ENCODE assay signal across 8 cellular contexts in the genomic region with DNA sequence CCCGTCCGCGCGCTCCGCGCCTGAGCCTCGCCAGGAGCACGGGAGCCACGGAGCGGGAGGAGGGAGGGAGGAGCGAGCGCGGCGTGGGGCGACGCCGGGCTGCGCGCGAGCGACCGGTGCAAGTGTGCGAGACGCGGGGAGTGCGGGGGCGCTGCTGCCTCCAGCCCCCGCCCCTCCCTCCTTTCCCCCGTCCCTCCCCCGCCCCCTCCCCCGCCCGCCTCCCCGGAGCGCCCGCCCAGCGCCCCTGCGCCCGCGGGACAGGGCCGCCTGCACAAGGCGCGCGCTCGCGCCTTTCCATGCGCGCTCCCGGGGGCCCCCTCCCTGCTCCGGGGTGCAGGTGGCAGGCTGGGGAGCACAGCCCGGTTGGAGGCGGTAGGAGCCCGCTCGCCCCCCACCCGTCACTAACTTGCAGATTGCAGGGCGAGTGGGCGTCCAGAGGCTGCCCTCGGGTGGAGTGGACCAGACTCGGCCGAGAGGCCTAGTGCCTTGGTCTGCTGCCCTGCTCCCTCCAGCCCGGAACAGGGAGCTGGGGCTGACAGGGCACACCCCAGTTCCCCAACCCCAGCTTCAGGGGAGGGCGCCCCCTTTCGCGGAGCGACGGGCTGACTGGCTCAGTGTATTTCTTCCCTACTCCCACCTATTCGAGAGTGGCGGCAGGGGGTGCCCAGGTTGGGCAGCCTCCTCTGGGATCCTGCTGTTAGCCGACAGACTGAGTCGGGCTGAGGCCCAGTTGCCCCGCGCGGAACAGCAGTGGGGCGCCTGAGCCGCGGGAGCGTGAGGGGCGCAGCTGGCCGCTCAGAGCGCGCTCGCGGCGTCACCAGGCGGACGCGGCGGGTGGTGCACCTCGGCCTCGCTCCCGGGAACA. TPM values are rescaled to one million over a fixed set of nuclear protein-coding genes. Genes with fewer than 3 reads are reported as not detected.
DNase-seq lines count a peak whose midpoint lies in the region; ATAC-seq, FAIRE-seq and TF ChIP-seq lines count a peak whose summit lies in the region.

A gene (minus strand): TSS at position 126 of the 865 bp plus-strand sequence. CDS start 255 bp downstream, outside the sequence.

- no peak within 1 kb of the TSS; the same call in 1 of the 2 replicates for H3K18ac ChIP-seq in H1 (ENCODE audit: extremely low read depth, low read length)

- peaks cover 2% of the 10 kb centered on the region for H3K4me1 Mint-ChIP-seq in activated CD4-positive, alpha-beta memory T cell treated with anti-CD3 and anti-CD28 coated beads for 36 hours (ENCODE audit: low read depth)
- H3K4me1 Mint-ChIP-seq in naive thymus-derived CD8-positive, alpha-beta T cell = peaks cover 8 to 22% (median 17%) of the 10 kb centered on the region in 4 donors

- no peak within 1 kb of the TSS for H2AK5ac ChIP-seq in H1 (ENCODE audit: low read depth, low read length)

- no peak within 1 kb of the TSS for H3K14ac ChIP-seq in H1 (ENCODE audit: insufficient read length)

- no peak within 1 kb of the TSS for H3K4ac ChIP-seq in H1 (replicated peaks; ENCODE audit: insufficient read length, low read depth, low read length)

- H3K9me3 ChIP-seq in H1 (ENCODE audit: insufficient read depth in 2 of 2, low read depth in 1 of 2, low read length in 1 of 2) (no peaks in the 10 kb centered on the region), upper lobe of left lung (no peaks in the 10 kb centered on the region)

- H3K27me3 ChIP-seq in H1 (replicated peaks in 1 of 4; ENCODE audit: control insufficient read depth in 3 of 4, extremely low read depth in 1 of 4, insufficient read depth in 3 of 4, low read length in 3 of 4) = peaks cover 56 to 86% (median 66%) of the 10 kb centered on the region in 4 experiments
- H3K27me3 ChIP-seq in upper lobe of left lung = peaks cover 2 to 44% (median 20%) of the 10 kb centered on the region in 4 donors

- H3K4me1 ChIP-seq in H1 (replicated peaks in 1 of 4; ENCODE audit: control insufficient read depth in 3 of 4, insufficient read depth in 4 of 4, low read length in 3 of 4) (peaks cover 0 to 15% (median 5%) of the 10 kb centered on the region in 4 experiments; a peak in 6 of 7 replicates), upper lobe of left lung (peaks cover 26 to 34% (median 32%) of the 10 kb centered on the region in 4 donors)

- FAIRE-seq in H1 (lab: Jason Lieb, UNC) = no peak

- H2BK120ac ChIP-seq in H1 (replicated peaks; ENCODE audit: low read depth, low read length) = no peak within 1 kb of the TSS

- TF ChIP-seq POLR2A in H1 (IDR thresholded peaks at IDR 0.05; ENCODE audit: control extremely low read depth in 1 of 2, low read depth in 2 of 2, low read length in 2 of 2) (no peak), upper lobe of left lung (IDR thresholded peaks at IDR 0.05) (no peak)

- no peaks in the 10 kb centered on the region for H3K9me3 Mint-ChIP-seq in activated CD4-positive, alpha-beta memory T cell treated with anti-CD3 and anti-CD28 coated beads for 36 hours
- no peaks in the 10 kb centered on the region for H3K9me3 Mint-ChIP-seq in naive thymus-derived CD8-positive, alpha-beta T cell

- H2BK15ac ChIP-seq in H1 (ENCODE audit: low read length) = peak within 1 kb of the TSS; percentile 9; the same call in 1 of the 2 replicates

- H4K20me1 ChIP-seq in H1 (replicated peaks in 1 of 2; ENCODE audit: control insufficient read depth in 1 of 2, insufficient read depth in 2 of 2, low read length in 2 of 2) = peaks cover 3 to 6% of the 10 kb centered on the region in 2 experiments

- H2BK12ac ChIP-seq in H1 (ENCODE audit: low read depth, low read length) = no peak within 1 kb of the TSS

- H3K4me3 Mint-ChIP-seq in activated CD4-positive, alpha-beta memory T cell treated with anti-CD3 and anti-CD28 coated beads for 36 hours = peak within 1 kb of the TSS; percentile 70
- peak within 1 kb of the TSS; percentile 72 to 94 (median 84) for H3K4me3 Mint-ChIP-seq in naive thymus-derived CD8-positive, alpha-beta T cell

- H3K56ac ChIP-seq in H1 (replicated peaks; ENCODE audit: insufficient read length, low read depth, low read length) = no peak within 1 kb of the TSS

- no peaks in the 10 kb centered on the region for H3K79me1 ChIP-seq in H1 (ENCODE audit: low read depth, low read length)

- H3K4me3 ChIP-seq in H1 (ENCODE audit: extremely low read depth in 1 of 4, insufficient read depth in 2 of 4, low read depth in 3 of 4, low read length in 4 of 4) = peak within 1 kb of the TSS; percentile 44 to 65 (median 51)
- H3K4me3 ChIP-seq in upper lobe of left lung = peak within 1 kb of the TSS in 3 of 4 donors; percentile 38 to 50 (median 47)

- H3K23ac ChIP-seq in H1 (ENCODE audit: insufficient read length) = no peak within 1 kb of the TSS

- no peak within 1 kb of the TSS for H3K9ac ChIP-seq in H1 (replicated peaks in 1 of 4; ENCODE audit: extremely low read depth in 1 of 4, low read depth in 3 of 4, low read length in 3 of 4)

- DNase-seq in NCI-H526 (lab: John Stamatoyannopoulos, UW) = peak; percentile 5 to 73
- no peak for DNase-seq in NCI-H526 treated with DMSO at 0.1 percent for 48 hours (lab: John Stamatoyannopoulos, UW)
- peak; percentile 77 for DNase-seq in activated CD4-positive, alpha-beta memory T cell treated with anti-CD3 and anti-CD28 coated beads for 36 hours
- peak in 1 of 2 experiments; percentile 88 for DNase-seq in H1 (ENCODE audit: low read depth in 1 of 2, low spot score in 2 of 2)
- DNase-seq in naive thymus-derived CD8-positive, alpha-beta T cell = peak; percentile 44 to 81 (median 63)
- DNase-seq in upper lobe of left lung = peak in 1 of 2 donors; percentile 90
- no peak for DNase-seq in DMS114 treated with DMSO at 0.1 percent for 48 hours (lab: John Stamatoyannopoulos, UW; ENCODE audit: unreplicated experiment)

- peaks cover 19% of the 10 kb centered on the region; the same call in 1 of the 2 replicates for H3K23me2 ChIP-seq in H1 (ENCODE audit: low read depth, low read length)

- TF ChIP-seq CTCF in H1 (IDR thresholded peaks at IDR 0.05; ENCODE audit: control extremely low read depth in 1 of 3, insufficient read depth in 1 of 3, low read depth in 1 of 3, low read length in 3 of 3) (peak; percentile 59 to 74 (median 65)), upper lobe of left lung (IDR thresholded peaks at IDR 0.05) (peak; percentile 61 to 88 (median 75))

- H3K36me3 ChIP-seq in H1 (ENCODE audit: control insufficient read depth in 2 of 4, insufficient read depth in 4 of 4, low read length in 3 of 4) (no peaks in the 10 kb centered on the region), upper lobe of left lung (no peaks in the 10 kb centered on the region)

- peak within 1 kb of the TSS; percentile 59; the same call in 1 of the 2 replicates for H4K8ac ChIP-seq in H1 (ENCODE audit: extremely low read depth, insufficient read depth, low read length)

- H3K27ac Mint-ChIP-seq in activated CD4-positive, alpha-beta memory T cell treated with anti-CD3 and anti-CD28 coated beads for 36 hours = no peak within 1 kb of the TSS
- peak within 1 kb of the TSS in 7 of 10 donors; percentile 51 to 94 (median 68) for H3K27ac Mint-ChIP-seq in naive thymus-derived CD8-positive, alpha-beta T cell

- H3K27ac ChIP-seq in H1 (ENCODE audit: low read depth, low read length) = no peak within 1 kb of the TSS
- peak within 1 kb of the TSS in 2 of 4 donors; percentile 11 to 32 for H3K27ac ChIP-seq in upper lobe of left lung

- no peak for TF ChIP-seq EP300 in H1 (IDR thresholded peaks at IDR 0.05; ENCODE audit: borderline replicate concordance in 1 of 2, low read depth in 2 of 2, low read length in 2 of 2)
- no peak for TF ChIP-seq EP300 in upper lobe of left lung (IDR thresholded peaks at IDR 0.05)

- WGBS in H1 (ENCODE audit: extremely low coverage in 1 of 2, insufficient coverage in 1 of 2, insufficient read length in 1 of 2, insufficient replicate concordance in 2 of 2, low coverage in 1 of 2, low lambda C conversion rate in 2 of 2, missing lambda C conversion rate in 1 of 2), 2 experiments = 2% methylated on average over 36 of the region's 90 CpGs; no CpG with 5 or more reads in 1 of the 2 experiments
- WGBS in upper lobe of left lung, 2 donors = 0% methylated on average over 4 to 7 of the region's 90 CpGs

- no peak within 1 kb of the TSS for H2BK5ac ChIP-seq in H1 (ENCODE audit: low read depth, low read length)

- H4K5ac ChIP-seq in H1 (ENCODE audit: insufficient read length, low read depth, low read length) = no peak within 1 kb of the TSS

- peaks cover 16% of the 10 kb centered on the region for H3K27me3 Mint-ChIP-seq in activated CD4-positive, alpha-beta memory T cell treated with anti-CD3 and anti-CD28 coated beads for 36 hours
- peaks cover 9 to 64% (median 41%) of the 10 kb centered on the region in 5 donors for H3K27me3 Mint-ChIP-seq in naive thymus-derived CD8-positive, alpha-beta T cell

- TF ChIP-seq RAD21 in H1 (IDR thresholded peaks at IDR 0.05 in 1 of 2, conservative IDR thresholded peaks at IDR 0.05 in 1 of 2; ENCODE audit: low read depth in 2 of 2, low read length in 2 of 2) = peak; percentile 67 to 74

- no peak within 1 kb of the TSS for H4K91ac ChIP-seq in H1 (replicated peaks; ENCODE audit: insufficient read length, low read length)

- no peak within 1 kb of the TSS; the same call in 1 of the 2 replicates for H2AFZ ChIP-seq in H1 (ENCODE audit: low read length)

- intact Hi-C loops in activated CD4-positive, alpha-beta memory T cell treated with anti-CD3 and anti-CD28 coated beads for 36 hours (cut with micrococcal nuclease) = loop anchor here (1.0 to 5.0 kb wide), 3 partner anchors 14 to 383 kb away; no protein-coding TSS in a partner anchor

- H3K36me3 Mint-ChIP-seq in activated CD4-positive, alpha-beta memory T cell treated with anti-CD3 and anti-CD28 coated beads for 36 hours = no peaks in the 10 kb centered on the region
- H3K36me3 Mint-ChIP-seq in naive thymus-derived CD8-positive, alpha-beta T cell = no peaks in the 10 kb centered on the region

- H3K4me2 ChIP-seq in H1 (ENCODE audit: insufficient read depth in 1 of 2, low read depth in 2 of 2, low read length in 2 of 2) = peak within 1 kb of the TSS; percentile 87 to 98

- POLR2A ChIA-PET in activated CD4-positive, alpha-beta memory T cell treated with anti-CD3 and anti-CD28 coated beads for 36 hours (lab: Charles Lee) = interaction anchor here (0.5 to 1.0 kb wide), 4 partner anchors 8 to 298 kb away, joined by 3 to 5 read pairs (median 4); a partner anchor contains a TSS
- POLR2A ChIA-PET in H1 (lab: Charles Lee; ENCODE audit: partially characterized antibody) = interaction anchor here (0.5 to 1.0 kb wide), 2 partner anchors 230 to 319 kb away, joined by 3 read pairs; no protein-coding TSS in a partner anchor
- POLR2A ChIA-PET in naive thymus-derived CD8-positive, alpha-beta T cell (lab: Charles Lee) = interaction anchor here (0.8 to 8.5 kb wide), 8 partner anchors 8 to 226 kb away, joined by 3 to 129 read pairs (median 12); no protein-coding TSS in a partner anchor

- CTCF ChIA-PET in activated CD4-positive, alpha-beta memory T cell treated with anti-CD3 and anti-CD28 coated beads for 36 hours (lab: Charles Lee) = interaction anchor here (0.7 to 21.6 kb wide), 25 partner anchors 9 to 400 kb away, joined by 3 to 567 read pairs (median 4); a partner anchor contains a TSS
- CTCF ChIA-PET in H1 (lab: Charles Lee; ENCODE audit: partially characterized antibody) = interaction anchor here (0.6 to 19.2 kb wide), 60 partner anchors 8 to 571 kb away, joined by 3 to 765 read pairs (median 5); no protein-coding TSS in a partner anchor

- peak; percentile 69 to 71 for ATAC-seq in naive thymus-derived CD8-positive, alpha-beta T cell
- ATAC-seq in upper lobe of left lung (ENCODE audit: low FRiP score in 2 of 2) = peak; percentile 27 to 51
- ATAC-seq in HG02678 (IDR thresholded peaks at IDR 0.05; ENCODE audit: unreplicated experiment) = no peak

- no peaks in the 10 kb centered on the region for H3K79me2 ChIP-seq in H1 (ENCODE audit: control insufficient read depth in 1 of 2, insufficient read depth in 2 of 2, low read length in 2 of 2)

- H2BK20ac ChIP-seq in H1 (ENCODE audit: low read length) = no peak within 1 kb of the TSS

RNA-seq across cellular contexts. Expression of the gene that starts here (rescaled TPM):
- under 1 TPM; 0.29 to 0.33 TPM for total RNA-seq in activated CD4-positive, alpha-beta memory T cell treated with anti-CD3 and anti-CD28 coated beads for 36 hours
- not detected in 2 replicates for total RNA-seq in H1 (2021; fragmentation: NEBNext Ultra II Directional; extraction: Animal tissue kit (Norgen Biotek cat#: 25700))
- 0.02 and 0.11 TPM in 2 replicates for polyA plus RNA-seq in H1 (2011; rRNA removed)
- 0.04 TPM for polyA plus RNA-seq in H1 (2011; cell fraction: cytosol; rRNA removed)
- 0.10 TPM for polyA plus RNA-seq in H1 (2011; cell fraction: nucleus; rRNA removed)
- not detected in 4 replicates for polyA plus RNA-seq in H1 (2012, experiment 1 of 2)
- not detected for polyA plus RNA-seq in H1 (2012, experiment 2 of 2)
- 0.02 TPM for polyA plus RNA-seq in H1 (2013, experiment 1 of 2)
- polyA plus RNA-seq in H1 (2013, experiment 2 of 2) = 0.04 TPM
- polyA minus RNA-seq in H1 (2011; rRNA and poly(A)+ RNA removed) = 0.06 TPM in 1 of 2 replicates, not detected in the other
- polyA minus RNA-seq in H1 (2011; cell fraction: cytosol; rRNA and poly(A)+ RNA removed) = not detected
- not detected for polyA minus RNA-seq in H1 (2011; cell fraction: nucleus; rRNA and poly(A)+ RNA removed)
- 1 to 10 TPM; 9.6 TPM for total RNA-seq in naive thymus-derived CD8-positive, alpha-beta T cell
- polyA plus RNA-seq in naive thymus-derived CD8-positive, alpha-beta T cell = 1 to 10 TPM in 2 of 3 donors, under 1 TPM in 1; 0.17 to 1.6 (median 1.3) TPM
- total RNA-seq in upper lobe of left lung = 10 to 100 TPM in 1 of 6 donors, 1 to 10 TPM in 5; 1.0 to 12.2 (median 6.8) TPM

Comparison
In these comparisons a context has a peak if more than half of its experiments do, and no peak if none do; other contexts are left out.
1. DNase-seq: peak in NCI-H526 (2 of 2) and naive thymus-derived CD8-positive, alpha-beta T cell (10 of 10); none in NCI-H526 treated with DMSO at 0.1 percent for 48 hours (single experiment) and DMS114 treated with DMSO at 0.1 percent for 48 hours (single experiment).
2. Peak in DNase-seq in activated CD4-positive, alpha-beta memory T cell treated with anti-CD3 and anti-CD28 coated beads for 36 hours; RNA of the gene not detected or under 1 TPM.